Comparison of ENCODE assay signal across 1 cellular context in genomic region chr11:118933486-118933885, GRCh38.
TF ChIP-seq lines count a peak whose summit lies in the region.

No MANE protein-coding gene starts in this region.

TF ChIP-seq in endothelial cell of umbilical vein, 7 proteins besides CTCF, POLR2A, EP300 and RAD21:
- TF ChIP-seq MYC (IDR thresholded peaks at IDR 0.05; ENCODE audit: low read depth, low read length) (no peak), POLR2AphosphoS5 (IDR thresholded peaks at IDR 0.05; ENCODE audit: insufficient read depth, low read depth, low read length) (no peak), MAX (IDR thresholded peaks at IDR 0.05; ENCODE audit: insufficient read depth, insufficient read length) (no peak)
TF ChIP-seq in endothelial cell of umbilical vein: peak in this region for 0.
